In the genomic region with DNA sequence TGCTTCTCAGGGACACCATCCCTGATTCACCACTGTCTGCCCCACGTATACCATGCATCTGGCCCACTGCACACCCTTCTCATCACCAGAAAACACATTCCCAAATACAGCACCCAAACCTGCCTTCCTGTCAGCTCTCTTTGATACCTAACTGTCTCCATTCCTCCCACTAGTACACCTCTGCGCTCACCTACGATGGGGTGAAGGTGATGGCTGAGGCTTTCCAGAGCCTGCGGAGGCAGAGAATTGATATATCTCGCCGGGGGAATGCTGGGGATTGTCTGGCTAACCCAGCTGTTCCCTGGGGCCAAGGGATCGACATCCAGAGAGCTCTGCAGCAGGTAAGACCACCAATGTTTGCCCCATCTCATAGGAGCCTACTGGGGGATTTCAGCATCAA, we compare ENCODE assay signal across 9 cellular contexts.
"Had no signal": no experiment of that assay in that cellular context is flagged by ENCODE, and none has a peak within 500 bp of the region (broad histone marks: within the 10 kb centered on the region; RNA-seq: fewer than 3 reads in every experiment).

No MANE protein-coding gene starts in this region.

- H3K4me2 ChIP-seq: KMS-11 had no signal

- H3K36me3 ChIP-seq: HAP-1 had no signal

- DNase-seq: GM23248, GOT3, H7, HFFc6, KBM-7 had no signal

- H3K9ac ChIP-seq: GM23248, KMS-11 had no signal

- H3K27ac ChIP-seq: GM23248, HL-60, KMS-11 had no signal

- ATAC-seq: HCT116 had no signal

- H2AFZ ChIP-seq: GM23248 had no signal

- H3K4me3 ChIP-seq: GM23248, HAP-1 had no signal

- H3K4me1 ChIP-seq: HAP-1 had no signal

- H3K9me3 ChIP-seq: HAP-1 had no signal
